In genomic region chr2:200702044-200702443, GRCh38 we compare ENCODE assay signal across 19 cellular contexts.
"Had no signal": no experiment of that assay in that cellular context is flagged by ENCODE, and none has a peak within 500 bp of the region (broad histone marks: within the 10 kb centered on the region; RNA-seq: fewer than 3 reads in every experiment).

No MANE protein-coding gene starts in this region.

- H3K27me3 ChIP-seq: ascending aorta, body of pancreas had no signal

- H3K36me3 Mint-ChIP-seq: activated naive CD4-positive, alpha-beta T cell treated with anti-CD3 and anti-CD28 coated beads, Interleukin-2, amount 50 U/mL, for 72 hours; T-cell had no signal

- H3K9me3 ChIP-seq: ascending aorta, body of pancreas had no signal

- DNase-seq: amniotic stem cell, body of pancreas, MV-4-11, NCI-H1092 treated with DMSO at 0.1 percent for 48 hours, NCI-H1417 treated with DMSO at 0.1 percent for 48 hours, NCI-H1694 treated with DMSO at 0.1 percent for 48 hours, NCI-H2029 treated with DMSO at 0.1 percent for 48 hours, NCI-H345, NCI-H510A, SIG-M5, T1000 had no signal

- H3K4me1 ChIP-seq: ascending aorta, body of pancreas had no signal

- H3K27ac Mint-ChIP-seq: activated CD4-positive, alpha-beta T cell treated with anti-CD3 and anti-CD28 coated beads, Interleukin-2, amount 10 ng/mL, durations not matched to agents 7 days and 5 days; T-cell had no signal

- ATAC-seq: body of pancreas had no signal

- H3K4me3 Mint-ChIP-seq: activated CD4-positive, alpha-beta T cell treated with anti-CD3 and anti-CD28 coated beads, Interleukin-2, amount 10 ng/mL, durations not matched to agents 7 days and 5 days; activated CD8-positive, alpha-beta T cell treated with anti-CD3 and anti-CD28 coated beads for 36 hours; activated naive CD8-positive, alpha-beta T cell treated with anti-CD3 and anti-CD28 coated beads, Interleukin-2, amount 50 U/mL, for 24 hours; activated T-helper 1 cell treated with anti-CD3 and anti-CD28 coated beads, Interleukin-12 subunit alpha, Interleukin-12 subunit beta, Interleukin-2, Interleukin-4 antibody, amounts not matched to agents 30 ng/mL and 10 ng/mL and 1 ng/mL, durations not matched to agents 14 hours and 24 hours and 36 hours; T-cell had no signal

- H3K9me3 Mint-ChIP-seq: activated CD4-positive, alpha-beta T cell treated with anti-CD3 and anti-CD28 coated beads, Interleukin-2, amount 10 ng/mL, durations not matched to agents 7 days and 5 days; activated CD8-positive, alpha-beta T cell treated with anti-CD3 and anti-CD28 coated beads for 36 hours; activated naive CD4-positive, alpha-beta T cell treated with anti-CD3 and anti-CD28 coated beads, Interleukin-2, amount 50 U/mL, for 72 hours; activated naive CD8-positive, alpha-beta T cell treated with anti-CD3 and anti-CD28 coated beads, Interleukin-2, amount 50 U/mL, for 24 hours; activated T-helper 1 cell treated with anti-CD3 and anti-CD28 coated beads, Interleukin-12 subunit alpha, Interleukin-12 subunit beta, Interleukin-2, Interleukin-4 antibody, amounts not matched to agents 30 ng/mL and 10 ng/mL and 1 ng/mL, durations not matched to agents 14 hours and 24 hours and 36 hours; T-cell had no signal

- H3K27ac ChIP-seq: ascending aorta, body of pancreas, KMS-11 had no signal

- H3K36me3 ChIP-seq: ascending aorta had no signal

- H3K4me3 ChIP-seq: ascending aorta, body of pancreas had no signal

- H3K9ac ChIP-seq: KMS-11 had no signal
